8 cellular contexts compared by ENCODE assay signal in genomic region chr1:162562452-162562828, GRCh38. TPM values are rescaled to one million over a fixed set of nuclear protein-coding genes. Genes with fewer than 3 reads are reported as not detected.
DNase-seq lines count a peak whose midpoint lies in the region; ATAC-seq and TF ChIP-seq lines count a peak whose summit lies in the region.

No MANE protein-coding gene starts in this region.

- no peaks in the 10 kb centered on the region for H3K27me3 Mint-ChIP-seq in MCF 10A (ENCODE audit: insufficient read depth, unreplicated experiment)

- H3K18ac ChIP-seq in mesenchymal stem cell (ENCODE audit: low read depth in 1 of 2, low read length in 2 of 2) = no peak overlapping the region

- peaks cover 45% of the 10 kb centered on the region for H3K4me1 Mint-ChIP-seq in MCF 10A (ENCODE audit: insufficient read depth, unreplicated experiment)

- peaks cover 37% of the 10 kb centered on the region for H3K36me3 Mint-ChIP-seq in MCF 10A (ENCODE audit: insufficient read depth, unreplicated experiment)

- ATAC-seq in HG03159 (IDR thresholded peaks at IDR 0.05; ENCODE audit: unreplicated experiment) = no peak

- no peak overlapping the region for H2BK12ac ChIP-seq in mesenchymal stem cell (ENCODE audit: low read length in 2 of 2)

- no peak overlapping the region for H2AK5ac ChIP-seq in mesenchymal stem cell (ENCODE audit: low read length, severe bottlenecking)

- peak overlapping the region; percentile 81 for H3K4me2 ChIP-seq in mesenchymal stem cell (ENCODE audit: low read length, poor library complexity, severe bottlenecking)

- WGBS in mesenchymal stem cell = 55% methylated on average over 5 of the region's 5 CpGs

- H3K9ac ChIP-seq in mesenchymal stem cell (ENCODE audit: low read length) = peak overlapping the region; percentile 98

- intact Hi-C loops in MCF 10A (cut with micrococcal nuclease) = loop anchor here (1.0 to 5.0 kb wide), 3 partner anchors 23 to 64 kb away; no protein-coding TSS in a partner anchor

- H3K27me3 ChIP-seq in mesenchymal stem cell (ENCODE audit: control insufficient read depth in 1 of 2, insufficient read depth in 1 of 2, low read length in 2 of 2) = no peaks in the 10 kb centered on the region

- no peak overlapping the region for H3K23ac ChIP-seq in mesenchymal stem cell (ENCODE audit: low read length in 2 of 2)

- POLR2A ChIA-PET in MCF 10A (lab: Yijun Ruan, JAX) = interaction anchor here (0.5 to 7.4 kb wide), 19 partner anchors 9 to 1513 kb away, joined by 3 to 245 read pairs (median 4); partner anchors contain the start of gene C1orf226

- H3K27ac ChIP-seq in mesenchymal stem cell (ENCODE audit: low read length, poor library complexity, severe bottlenecking) = no peak overlapping the region

- H3K4me3 ChIP-seq in mesenchymal stem cell (ENCODE audit: insufficient read depth in 1 of 2, low read depth in 1 of 2, low read length in 2 of 2) = peak overlapping the region in 1 of 2 experiments; percentile 92

- H3K36me3 ChIP-seq in mesenchymal stem cell (ENCODE audit: control insufficient read depth in 1 of 2, insufficient read depth in 2 of 2, low read depth in 1 of 2, low read length in 2 of 2) = peaks cover 0 to 16% of the 10 kb centered on the region in 2 experiments

- CTCF ChIA-PET in MCF 10A (lab: Yijun Ruan, JAX) = interaction anchor here (0.6 to 1.1 kb wide), 4 partner anchors 26 to 152 kb away, joined by 3 to 4 read pairs (median 3); no protein-coding TSS in a partner anchor

- H4K91ac ChIP-seq in mesenchymal stem cell (ENCODE audit: low read length) = no peak overlapping the region

- H3K14ac ChIP-seq in mesenchymal stem cell (ENCODE audit: low read length in 2 of 2) = no peak overlapping the region

- no peaks in the 10 kb centered on the region for H3K9me3 ChIP-seq in mesenchymal stem cell (ENCODE audit: control insufficient read depth, low read length)

- peak overlapping the region; percentile 91 for H3K27ac Mint-ChIP-seq in MCF 10A (ENCODE audit: low read depth, unreplicated experiment)

- no peak overlapping the region for H2AFZ ChIP-seq in mesenchymal stem cell (ENCODE audit: low read depth, low read length)

- peak overlapping the region; percentile 82 for H3K4me3 Mint-ChIP-seq in MCF 10A (ENCODE audit: unreplicated experiment)

- H3K9me3 Mint-ChIP-seq in MCF 10A (ENCODE audit: unreplicated experiment) = no peaks in the 10 kb centered on the region

- TF ChIP-seq CTCF in MCF 10A (IDR thresholded peaks at IDR 0.05; ENCODE audit: unreplicated experiment) = no peak

- peak; percentile 21 to 67 for DNase-seq in NCI-H524 (lab: John Stamatoyannopoulos, UW)
- DNase-seq in NCI-H524 treated with DMSO at 0.1 percent for 48 hours (lab: John Stamatoyannopoulos, UW) = no peak
- DNase-seq in NCI-H226 = peak; percentile 21
- DNase-seq in MCF 10A (ENCODE audit: unreplicated experiment) = peak; percentile 86
- DNase-seq in mesenchymal stem cell = peak; percentile 57
- DNase-seq in GM19240 (ENCODE audit: insufficient read length, low spot score) = no peak
- DNase-seq in GOT3 (lab: John Stamatoyannopoulos, UW) = no peak

- no peak overlapping the region for H3K4ac ChIP-seq in mesenchymal stem cell (ENCODE audit: low read depth in 1 of 2, low read length in 2 of 2)

- H3K79me1 ChIP-seq in mesenchymal stem cell (replicated peaks; ENCODE audit: low read length, poor library complexity, severe bottlenecking) = peaks cover 8% of the 10 kb centered on the region

- H3K4me1 ChIP-seq in mesenchymal stem cell (ENCODE audit: control insufficient read depth, insufficient read depth, low read depth, low read length) = peaks cover 5% of the 10 kb centered on the region

- no peak overlapping the region for H2BK5ac ChIP-seq in mesenchymal stem cell (ENCODE audit: low read depth, low read length, poor library complexity, severe bottlenecking)

- no peak overlapping the region for H2BK120ac ChIP-seq in mesenchymal stem cell (ENCODE audit: low read depth, low read length)

- TSS peak; percentile 40 for BruUV-seq in MCF 10A (replicated peaks; lab: Mats Ljungman, UMichigan)

- H4K8ac ChIP-seq in mesenchymal stem cell (ENCODE audit: low read length) = no peak overlapping the region

- H2BK15ac ChIP-seq in mesenchymal stem cell (ENCODE audit: low read depth, poor library complexity, severe bottlenecking) = no peak overlapping the region

RNA-seq across cellular contexts. Expression of gene UAP1, which starts 0.9 kb away (rescaled TPM):
- 479 and 542 TPM in 2 replicates for total RNA-seq in MCF 10A (2022)
- polyA plus RNA-seq in mesenchymal stem cell (2013, experiment 1 of 2) = 25.5 TPM
- 25.0 TPM for polyA plus RNA-seq in mesenchymal stem cell (2013, experiment 2 of 2)

Comparison
In these comparisons a context has a peak if more than half of its experiments do, and no peak if none do; other contexts are left out.
1. DNase-seq: peak in NCI-H524 (2 of 2), NCI-H226 (single experiment), MCF 10A (single experiment) and mesenchymal stem cell (single experiment); none in NCI-H524 treated with DMSO at 0.1 percent for 48 hours (single experiment), GM19240 (single experiment) and GOT3 (single experiment).